ENCODE assay signal across 1 cellular context in genomic region chr1:99816656-99817055, GRCh38.
TF ChIP-seq lines count a peak whose summit lies in the region.

No MANE protein-coding gene starts in this region.

TF ChIP-seq in GM23338, 12 proteins besides CTCF, POLR2A, EP300 and RAD21 (continued from another document):
- TF ChIP-seq CREB1 (CRISPR knock-in tag; IDR thresholded peaks at IDR 0.05; ENCODE audit: low read depth), result no peak
- no peak for TF ChIP-seq EZH2phosphoT487 (IDR thresholded peaks at IDR 0.05; ENCODE audit: unreplicated experiment)
- no peak for TF ChIP-seq ETS1 (IDR thresholded peaks at IDR 0.05)
- TF ChIP-seq ZNF331 (CRISPR knock-in tag; IDR thresholded peaks at IDR 0.05; ENCODE audit: low read depth), result no peak
- TF ChIP-seq POLR2AphosphoS5 (IDR thresholded peaks at IDR 0.05; ENCODE audit: low read depth), result no peak
- TF ChIP-seq STAT1 (IDR thresholded peaks at IDR 0.05; ENCODE audit: unreplicated experiment), result no peak
- TF ChIP-seq NANOG (IDR thresholded peaks at IDR 0.05; ENCODE audit: borderline replicate concordance), result no peak
- TF ChIP-seq ZNF114 (CRISPR knock-in tag; IDR thresholded peaks at IDR 0.05), result no peak
